Comparison of ENCODE assay signal across 18 cellular contexts in the genomic region with DNA sequence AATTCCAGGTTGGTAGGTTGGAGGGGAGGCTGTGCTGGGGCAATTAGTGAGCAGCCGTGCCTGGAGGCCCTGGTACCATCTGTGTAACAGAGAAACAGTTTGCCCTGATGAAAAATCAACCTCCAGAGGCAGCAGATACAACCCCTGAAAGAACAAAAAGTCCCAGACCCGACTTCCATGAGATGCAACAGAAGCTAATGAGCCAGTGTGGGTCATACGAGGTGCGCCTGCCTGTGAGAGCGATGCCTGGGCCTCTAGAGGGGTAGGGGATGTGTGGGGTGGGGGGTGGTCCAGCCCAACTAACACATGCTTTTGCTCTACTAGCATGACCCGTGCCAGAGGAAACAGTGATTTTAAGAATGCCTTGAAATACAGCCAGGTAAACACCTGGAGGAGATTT.
"Had no signal": no experiment of that assay in that cellular context is flagged by ENCODE, and none has a peak within 500 bp of the region (broad histone marks: within the 10 kb centered on the region; RNA-seq: fewer than 3 reads in every experiment).

No MANE protein-coding gene starts in this region.

- H3K27me3 ChIP-seq: cardiac muscle cell, right lobe of liver, suprapubic skin had no signal

- H3K9me3 ChIP-seq: right lobe of liver had no signal

- H3K27ac ChIP-seq: cardiac muscle cell, right lobe of liver, suprapubic skin, VCaP had no signal

- ATAC-seq: activated T-cell treated with anti-CD3 and anti-CD28 coated beads, Interleukin-2, amount 50 U/mL, for 4 hours; natural killer cell; right lobe of liver; stimulated activated naive CD8-positive, alpha-beta T cell treated with anti-CD3 and anti-CD28 coated beads, Interleukin-15, amount 100 ng/mL, for 72 hours had no signal

- DNase-seq: activated CD4-positive, alpha-beta T cell treated with anti-CD3 and anti-CD28 coated beads, Interleukin-2, amount 50 U/mL, for 1 hour; activated CD4-positive, CD25-positive, alpha-beta regulatory T cell treated with anti-CD3 and anti-CD28 coated beads, Interleukin-2, amount 50 U/mL, for 72 hours; activated CD8-positive, alpha-beta memory T cell treated with anti-CD3 and anti-CD28 coated beads, Interleukin-2, amount 50 U/mL, for 4 hours; activated effector memory CD4-positive, alpha-beta T cell treated with Interleukin-2 at 50 U/mL for 16 hours; activated naive CD4-positive, alpha-beta T cell treated with anti-CD3 and anti-CD28 coated beads, Interleukin-2, amount 10 ng/mL, durations not matched to agents 7 days and 5 days; activated T-cell treated with anti-CD3 and anti-CD28 coated beads, Interleukin-2, amount 50 U/mL, for 4 hours; foreskin fibroblast; mesenchymal stem cell; natural killer cell; nucleus accumbens; right lobe of liver; stimulated activated CD4-positive, alpha-beta T cell treated with anti-CD3 and anti-CD28 coated beads, Interleukin-4, amount 100 ng/mL, for 1 hour; stimulated activated naive CD8-positive, alpha-beta T cell treated with anti-CD3 and anti-CD28 coated beads, Interleukin-15, amount 100 ng/mL, for 72 hours; T-helper 2 cell had no signal

- H3K36me3 ChIP-seq: cardiac muscle cell, right lobe of liver, suprapubic skin had no signal

- H3K4me1 ChIP-seq: right lobe of liver, suprapubic skin had no signal

- H3K4me3 ChIP-seq: cardiac muscle cell, right lobe of liver, smooth muscle cell, suprapubic skin had no signal
